In the genomic region with DNA sequence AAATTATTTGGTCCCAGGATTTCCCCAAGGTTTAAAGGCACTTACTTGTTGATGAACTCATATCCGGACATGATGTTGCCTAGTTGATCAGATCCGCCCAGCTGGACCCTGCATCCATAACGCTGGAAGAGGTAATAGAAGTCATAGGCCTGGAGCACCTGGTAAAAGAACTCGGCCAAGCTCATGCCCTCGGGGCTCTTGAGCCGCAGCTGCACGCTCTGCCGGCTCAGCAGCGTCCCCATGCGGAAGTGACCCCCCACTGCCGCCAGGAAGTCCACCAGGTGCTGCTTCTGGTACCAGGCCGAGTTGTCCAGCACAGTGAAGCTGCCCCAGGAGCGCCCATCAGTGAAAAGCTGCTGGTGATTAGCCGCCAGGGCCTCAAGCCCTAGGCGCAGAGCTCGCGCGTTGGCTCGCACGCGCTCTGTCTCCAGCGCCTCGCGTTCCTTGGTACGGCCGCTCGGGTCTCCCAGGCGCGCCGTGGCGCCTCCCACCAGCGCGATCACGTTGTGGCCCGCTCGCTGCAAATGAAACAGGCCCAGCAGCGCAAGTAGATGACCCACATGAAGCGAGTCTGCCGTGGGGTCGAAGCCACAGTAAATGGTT, we compare ENCODE assay signal across 8 cellular contexts. TPM values are rescaled to one million over a fixed set of nuclear protein-coding genes. Genes with fewer than 3 reads are reported as not detected.
A peak's percentile ranks its signal among the peaks of the same experiment; 100 is the strongest.
DNase-seq lines count a peak whose midpoint lies in the region; ATAC-seq and TF ChIP-seq lines count a peak whose summit lies in the region.

No MANE protein-coding gene starts in this region.

- peak; percentile 41 for TF ChIP-seq CTCF in neutrophil (IDR thresholded peaks at IDR 0.05)

- no peaks in the 10 kb centered on the region for H3K9me3 ChIP-seq in neutrophil

- H3K27me3 Mint-ChIP-seq in IgD-negative memory B cell = no peaks in the 10 kb centered on the region

- H3K4me1 Mint-ChIP-seq in IgD-negative memory B cell = peaks cover 11 to 18% (median 13%) of the 10 kb centered on the region in 3 donors

- DNase-seq in DMS79 treated with DMSO at 0.1 percent for 48 hours (lab: John Stamatoyannopoulos, UW) (peak; percentile 66), RPMI7951 (ENCODE audit: low read depth) (peak; percentile 80), foreskin melanocyte (peak; percentile 64), substantia nigra (lab: John Stamatoyannopoulos, UW) (peak in 47 of 49 donors; percentile 9 to 76 (median 55))
- peak; percentile 88 for DNase-seq in activated effector memory CD4-positive, alpha-beta T cell treated with anti-CD3 and anti-CD28 coated beads, Interleukin-2, amount 50 U/mL, for 16 hours

- peaks cover 4% of the 10 kb centered on the region for H3K36me3 Mint-ChIP-seq in IgD-negative memory B cell

- H3K27ac Mint-ChIP-seq in IgD-negative memory B cell = peak overlapping the region; percentile 69 to 94 (median 87)

- H3K4me3 ChIP-seq in neutrophil (ENCODE audit: low read depth in 1 of 2, low read length in 1 of 2) = peak overlapping the region; percentile 75 to 88

- H3K27me3 ChIP-seq in neutrophil = no peaks in the 10 kb centered on the region

- peak; percentile 67 for ATAC-seq in GM21619 (IDR thresholded peaks at IDR 0.05; ENCODE audit: unreplicated experiment)

- peaks cover 24% of the 10 kb centered on the region for H3K36me3 ChIP-seq in neutrophil

- no peaks in the 10 kb centered on the region for H3K9me3 Mint-ChIP-seq in IgD-negative memory B cell

- H3K4me3 Mint-ChIP-seq in IgD-negative memory B cell = peak overlapping the region; percentile 90 to 98 (median 93)

- peak overlapping the region; percentile 70 for H3K27ac ChIP-seq in neutrophil
- H3K27ac ChIP-seq in substantia nigra (ENCODE audit: low read depth, low read length, poor library complexity, severe bottlenecking) = peak overlapping the region; percentile 97

- peaks cover 6 to 18% of the 10 kb centered on the region in 2 experiments for H3K4me1 ChIP-seq in neutrophil (ENCODE audit: control insufficient read depth in 1 of 2, insufficient read depth in 1 of 2, low read depth in 1 of 2, low read length in 1 of 2)

RNA-seq across cellular contexts. Expression of gene YARS2, which starts 0.5 kb away (rescaled TPM):
- 20.8 TPM for polyA plus RNA-seq in IgD-negative memory B cell
- 20.3 and 25.5 TPM in 2 replicates for total RNA-seq in RPMI7951 (2014; rRNA removed; shearing (Covaris generic))

Comparison
In these comparisons a context has a peak if more than half of its experiments do, and no peak if none do; other contexts are left out.
1. Peak in every context shown above with its lines: DNase-seq, ATAC-seq, H3K4me3 ChIP-seq and H3K27ac ChIP-seq.